In genomic region chr10:76248781-76249180, GRCh38 we compare ENCODE assay signal across 28 cellular contexts.
"Had no signal": no experiment of that assay in that cellular context is flagged by ENCODE, and none has a peak within 500 bp of the region (broad histone marks: within the 10 kb centered on the region; RNA-seq: fewer than 3 reads in every experiment).

No MANE protein-coding gene starts in this region.

- DNase-seq: activated CD4-positive, alpha-beta T cell treated with anti-CD3 and anti-CD28 coated beads for 1 hour; activated CD4-positive, alpha-beta T cell treated with anti-CD3 and anti-CD28 coated beads, Interleukin-2, amount 50 U/mL, for 48 hours; activated CD8-positive, alpha-beta memory T cell treated with anti-CD3 and anti-CD28 coated beads, Interleukin-2, amount 10 ng/mL, durations not matched to agents 7 days and 5 days; activated gamma-delta T cell; activated naive CD4-positive, alpha-beta T cell treated with anti-CD3 and anti-CD28 coated beads, Interleukin-2, amount 10 ng/mL, durations not matched to agents 7 days and 5 days; activated naive CD8-positive, alpha-beta T cell treated with anti-CD3 and anti-CD28 coated beads for 36 hours; activated T-cell treated with anti-CD3 and anti-CD28 coated beads for 4 hours; activated T-cell treated with anti-CD3 and anti-CD28 coated beads, Interleukin-2, amount 50 U/mL, for 48 hours; anterior cingulate cortex; caudate nucleus; MV-4-11; NCI-H1092 treated with DMSO at 0.1 percent for 48 hours; NCI-H1417 treated with DMSO at 0.1 percent for 48 hours; NCI-H1694; NCI-H2029; NCI-H2107; NCI-H2171 treated with DMSO at 0.1 percent for 48 hours; NCI-H345; NCI-H510A; NCI-H526 treated with DMSO at 0.1 percent for 48 hours; NCI-H82; T-helper 1 cell had no signal

- ATAC-seq: activated CD8-positive, alpha-beta memory T cell treated with anti-CD3 and anti-CD28 coated beads, Interleukin-2, amount 10 ng/mL, durations not matched to agents 7 days and 5 days; activated T-helper 17 cell treated with anti-CD3 and anti-CD28 coated beads, Interleukin-2, amount 50 U/mL, for 72 hours; WTC11 had no signal

- H3K4me3 ChIP-seq: breast epithelium, SK-N-MC had no signal

- H3K27me3 Mint-ChIP-seq: activated CD4-positive, alpha-beta T cell treated with anti-CD3 and anti-CD28 coated beads, Interleukin-2, amount 10 ng/mL, durations not matched to agents 24 days and 14 days; activated CD8-positive, alpha-beta memory T cell treated with anti-CD3 and anti-CD28 coated beads, Interleukin-2, amount 10 ng/mL, durations not matched to agents 7 days and 5 days; activated naive CD4-positive, alpha-beta T cell treated with anti-CD3 and anti-CD28 coated beads, Interleukin-2, amount 10 ng/mL, durations not matched to agents 7 days and 5 days; activated naive CD8-positive, alpha-beta T cell treated with anti-CD3 and anti-CD28 coated beads for 36 hours; activated T-helper 17 cell treated with anti-CD3 and anti-CD28 coated beads, Interleukin-2, amount 50 U/mL, for 72 hours had no signal

- H3K27ac ChIP-seq: breast epithelium, KMS-11, SK-N-MC had no signal

- H3K4me3 Mint-ChIP-seq: activated CD4-positive, alpha-beta T cell treated with anti-CD3 and anti-CD28 coated beads, Interleukin-2, amount 10 ng/mL, durations not matched to agents 24 days and 14 days; activated CD8-positive, alpha-beta memory T cell treated with anti-CD3 and anti-CD28 coated beads, Interleukin-2, amount 10 ng/mL, durations not matched to agents 7 days and 5 days; activated naive CD4-positive, alpha-beta T cell treated with anti-CD3 and anti-CD28 coated beads, Interleukin-2, amount 10 ng/mL, durations not matched to agents 7 days and 5 days; activated naive CD8-positive, alpha-beta T cell treated with anti-CD3 and anti-CD28 coated beads for 36 hours; activated T-helper 17 cell treated with anti-CD3 and anti-CD28 coated beads, Interleukin-2, amount 50 U/mL, for 72 hours; WTC11 had no signal

- H3K9me3 Mint-ChIP-seq: activated CD4-positive, alpha-beta T cell treated with anti-CD3 and anti-CD28 coated beads, Interleukin-2, amount 10 ng/mL, durations not matched to agents 24 days and 14 days; activated naive CD4-positive, alpha-beta T cell treated with anti-CD3 and anti-CD28 coated beads, Interleukin-2, amount 10 ng/mL, durations not matched to agents 7 days and 5 days; activated naive CD8-positive, alpha-beta T cell treated with anti-CD3 and anti-CD28 coated beads for 36 hours; activated T-helper 17 cell treated with anti-CD3 and anti-CD28 coated beads, Interleukin-2, amount 50 U/mL, for 72 hours; WTC11 had no signal

- H3K4me2 ChIP-seq: KMS-11 had no signal

- H3K27ac Mint-ChIP-seq: activated CD4-positive, alpha-beta T cell treated with anti-CD3 and anti-CD28 coated beads, Interleukin-2, amount 10 ng/mL, durations not matched to agents 24 days and 14 days; activated CD8-positive, alpha-beta memory T cell treated with anti-CD3 and anti-CD28 coated beads, Interleukin-2, amount 10 ng/mL, durations not matched to agents 7 days and 5 days; activated naive CD4-positive, alpha-beta T cell treated with anti-CD3 and anti-CD28 coated beads, Interleukin-2, amount 10 ng/mL, durations not matched to agents 7 days and 5 days; activated naive CD8-positive, alpha-beta T cell treated with anti-CD3 and anti-CD28 coated beads for 36 hours; activated T-helper 17 cell treated with anti-CD3 and anti-CD28 coated beads, Interleukin-2, amount 50 U/mL, for 72 hours; WTC11 had no signal

- H3K4me1 Mint-ChIP-seq: activated CD4-positive, alpha-beta T cell treated with anti-CD3 and anti-CD28 coated beads, Interleukin-2, amount 10 ng/mL, durations not matched to agents 24 days and 14 days; activated CD8-positive, alpha-beta memory T cell treated with anti-CD3 and anti-CD28 coated beads, Interleukin-2, amount 10 ng/mL, durations not matched to agents 7 days and 5 days; activated naive CD4-positive, alpha-beta T cell treated with anti-CD3 and anti-CD28 coated beads, Interleukin-2, amount 10 ng/mL, durations not matched to agents 7 days and 5 days; activated naive CD8-positive, alpha-beta T cell treated with anti-CD3 and anti-CD28 coated beads for 36 hours; activated T-helper 17 cell treated with anti-CD3 and anti-CD28 coated beads, Interleukin-2, amount 50 U/mL, for 72 hours had no signal

- H3K9ac ChIP-seq: KMS-11 had no signal

- H3K36me3 ChIP-seq: breast epithelium had no signal

- H3K4me1 ChIP-seq: breast epithelium had no signal

- H3K9me3 ChIP-seq: breast epithelium had no signal

- H3K36me3 Mint-ChIP-seq: activated CD8-positive, alpha-beta memory T cell treated with anti-CD3 and anti-CD28 coated beads, Interleukin-2, amount 10 ng/mL, durations not matched to agents 7 days and 5 days; activated naive CD4-positive, alpha-beta T cell treated with anti-CD3 and anti-CD28 coated beads, Interleukin-2, amount 10 ng/mL, durations not matched to agents 7 days and 5 days; activated naive CD8-positive, alpha-beta T cell treated with anti-CD3 and anti-CD28 coated beads for 36 hours; WTC11 had no signal

- H3K27me3 ChIP-seq: breast epithelium had no signal
